ENCODE assay signal across 16 cellular contexts in the genomic region with DNA sequence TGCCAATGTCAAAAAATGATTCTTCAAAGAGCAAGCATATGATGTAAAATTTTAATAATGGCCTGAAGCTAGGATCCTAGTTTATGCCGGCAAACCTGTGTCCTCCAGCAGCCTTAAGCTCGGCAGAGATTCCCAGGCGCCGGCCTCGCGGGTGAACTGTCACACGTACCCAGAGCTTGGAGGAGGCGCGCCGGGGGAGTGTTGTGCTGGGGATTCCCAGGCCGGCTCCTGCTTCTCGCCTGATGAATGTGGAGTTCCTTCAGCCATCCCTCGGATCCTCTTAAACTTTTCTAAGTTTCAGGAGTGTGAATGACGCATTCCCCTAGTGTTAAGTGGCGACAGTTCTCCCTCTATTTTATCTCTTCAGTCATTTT. TPM values are rescaled to one million over a fixed set of nuclear protein-coding genes. Genes with fewer than 3 reads are reported as not detected.
DNase-seq lines count a peak whose midpoint lies in the region; TF ChIP-seq lines count a peak whose summit lies in the region.
"Had no signal": no experiment of that assay in that cellular context is flagged by ENCODE, and none has a peak within 500 bp of the region (broad histone marks: within the 10 kb centered on the region; RNA-seq: fewer than 3 reads in every experiment).

No MANE protein-coding gene starts in this region.

- no peaks in the 10 kb centered on the region for H3K36me3 Mint-ChIP-seq in activated T-cell treated with anti-CD3 and anti-CD28 coated beads, Interleukin-2, amount 50 U/mL, for 24 hours (ENCODE audit: low read depth)
- H3K36me3 Mint-ChIP-seq in endothelial cell (ENCODE audit: low read depth, unreplicated experiment) (no peaks in the 10 kb centered on the region), osteocyte (ENCODE audit: unreplicated experiment) (no peaks in the 10 kb centered on the region), Caco-2 (ENCODE audit: insufficient read depth, unreplicated experiment) (no peaks in the 10 kb centered on the region)

- H3K4me3 Mint-ChIP-seq in activated T-cell treated with anti-CD3 and anti-CD28 coated beads, Interleukin-2, amount 50 U/mL, for 24 hours: peak overlapping the region; percentile 49
- peak overlapping the region; percentile 80 for H3K4me3 Mint-ChIP-seq in endothelial cell (ENCODE audit: unreplicated experiment)
- H3K4me3 Mint-ChIP-seq in osteocyte (ENCODE audit: unreplicated experiment): no peak overlapping the region
- H3K4me3 Mint-ChIP-seq in Caco-2 (ENCODE audit: unreplicated experiment): no peak overlapping the region

- BruUV-seq in Caco-2 (replicated peaks; lab: Mats Ljungman, UMichigan): no TSS peak

- H3K27ac ChIP-seq in HUES48 (ENCODE audit: low read depth, low read length): no peak overlapping the region
- H3K27ac ChIP-seq in spleen: no peak overlapping the region
- H3K27ac ChIP-seq: adrenal gland, right lobe of liver had no signal

- H3K9me3 ChIP-seq in HUES48 (ENCODE audit: control insufficient read depth, insufficient read depth, low read length) (no peaks in the 10 kb centered on the region), Caco-2 (no peaks in the 10 kb centered on the region), spleen (peaks cover 0 to 4% (median 0%) of the 10 kb centered on the region in 8 donors)
- H3K9me3 ChIP-seq: adrenal gland, right lobe of liver had no signal

- peaks cover 11% of the 10 kb centered on the region for H3K4me1 Mint-ChIP-seq in activated T-cell treated with anti-CD3 and anti-CD28 coated beads, Interleukin-2, amount 50 U/mL, for 24 hours (ENCODE audit: low read depth)
- H3K4me1 Mint-ChIP-seq in endothelial cell (ENCODE audit: unreplicated experiment) (peaks cover 3% of the 10 kb centered on the region), osteocyte (ENCODE audit: unreplicated experiment) (peaks cover 8% of the 10 kb centered on the region), Caco-2 (ENCODE audit: low read depth, unreplicated experiment) (no peaks in the 10 kb centered on the region)

- H3K4me3 ChIP-seq in HUES48 (ENCODE audit: low read depth, low read length) (peak overlapping the region; percentile 52), Caco-2 (ENCODE audit: low read depth, low read length) (no peak overlapping the region), spleen (peak overlapping the region in 1 of 8 donors; percentile 72)

- POLR2A ChIA-PET in Caco-2 (lab: Charles Lee): no interaction called here

- CTCF ChIA-PET in Caco-2 (lab: Charles Lee): interaction anchor here (0.7 kb wide), 1 partner anchor 221 kb away, joined by 7 read pairs; no protein-coding TSS in a partner anchor

- H3K9ac ChIP-seq in HUES48 (ENCODE audit: low read depth, low read length): no peak overlapping the region

- H3K27me3 Mint-ChIP-seq in activated T-cell treated with anti-CD3 and anti-CD28 coated beads, Interleukin-2, amount 50 U/mL, for 24 hours: peaks cover 72% of the 10 kb centered on the region
- H3K27me3 Mint-ChIP-seq in endothelial cell (ENCODE audit: unreplicated experiment): peaks cover 20% of the 10 kb centered on the region
- H3K27me3 Mint-ChIP-seq in osteocyte (ENCODE audit: unreplicated experiment): peaks cover 47% of the 10 kb centered on the region
- no peaks in the 10 kb centered on the region for H3K27me3 Mint-ChIP-seq in Caco-2 (ENCODE audit: insufficient read depth, unreplicated experiment)

- no peak for DNase-seq in activated T-cell treated with anti-CD3 and anti-CD28 coated beads, Interleukin-2, amount 50 U/mL, for 24 hours
- no peak for DNase-seq in activated T-cell treated with anti-CD3 and anti-CD28 coated beads, Interleukin-2, amount 50 U/mL, for 48 hours
- DNase-seq in endothelial cell (ENCODE audit: low spot score) (no peak), osteocyte (ENCODE audit: extremely low spot score, unreplicated experiment) (peak; percentile 54), Caco-2 (no peak), spleen (no peak)
- no peak for DNase-seq in activated effector memory CD4-positive, alpha-beta T cell treated with Interleukin-2 at 50 U/mL for 16 hours
- DNase-seq: activated CD4-positive, CD25-positive, alpha-beta regulatory T cell; effector CD4-positive, alpha-beta T cell; MV-4-11; NCI-H446 had no signal

- WGBS in spleen, 5 donors: 10 to 15% (median 11%) methylated on average over 15 of the region's 15 CpGs

- no peak overlapping the region for H3K27ac Mint-ChIP-seq in activated T-cell treated with anti-CD3 and anti-CD28 coated beads, Interleukin-2, amount 50 U/mL, for 24 hours
- no peak overlapping the region for H3K27ac Mint-ChIP-seq in endothelial cell (ENCODE audit: unreplicated experiment)
- no peak overlapping the region for H3K27ac Mint-ChIP-seq in osteocyte (ENCODE audit: unreplicated experiment)
- H3K27ac Mint-ChIP-seq in Caco-2 (ENCODE audit: unreplicated experiment): no peak overlapping the region

- H3K36me3 ChIP-seq in HUES48 (ENCODE audit: control insufficient read depth, insufficient read depth, low read length) (no peaks in the 10 kb centered on the region), Caco-2 (ENCODE audit: control insufficient read depth, insufficient read depth, low read length) (no peaks in the 10 kb centered on the region), spleen (no peaks in the 10 kb centered on the region)
- H3K36me3 ChIP-seq: adrenal gland, right lobe of liver had no signal

- TF ChIP-seq POLR2A in spleen (IDR thresholded peaks at IDR 0.05): no peak

- H3K27me3 ChIP-seq in HUES48 (ENCODE audit: control insufficient read depth, insufficient read depth, low read length) (peaks cover 69% of the 10 kb centered on the region), Caco-2 (replicated peaks; ENCODE audit: control insufficient read depth, insufficient read depth, low read length) (no peaks in the 10 kb centered on the region), spleen (replicated peaks in 1 of 7) (peaks cover 6 to 89% (median 53%) of the 10 kb centered on the region in 7 donors)

- no peaks in the 10 kb centered on the region for H3K9me3 Mint-ChIP-seq in activated T-cell treated with anti-CD3 and anti-CD28 coated beads, Interleukin-2, amount 50 U/mL, for 24 hours
- H3K9me3 Mint-ChIP-seq in endothelial cell (ENCODE audit: unreplicated experiment) (no peaks in the 10 kb centered on the region), osteocyte (ENCODE audit: unreplicated experiment) (peaks cover 7% of the 10 kb centered on the region), Caco-2 (ENCODE audit: unreplicated experiment) (peaks cover 4% of the 10 kb centered on the region)

- H3K4me1 ChIP-seq in HUES48 (ENCODE audit: control insufficient read depth, insufficient read depth, low read length) (peaks cover 20% of the 10 kb centered on the region), Caco-2 (no peaks in the 10 kb centered on the region), spleen (peaks cover 8 to 41% (median 26%) of the 10 kb centered on the region in 6 donors)
- H3K4me1 ChIP-seq: adrenal gland had no signal

- TF ChIP-seq CTCF in endothelial cell (IDR thresholded peaks at IDR 0.05; ENCODE audit: unreplicated experiment) (no peak), osteocyte (IDR thresholded peaks at IDR 0.05) (no peak), Caco-2 (IDR thresholded peaks at IDR 0.05; ENCODE audit: insufficient read depth in 1 of 2, low read depth in 1 of 2, low read length in 1 of 2, severe bottlenecking in 1 of 2, unreplicated experiment in 1 of 2) (no peak), spleen (IDR thresholded peaks at IDR 0.05 in 8 of 11, conservative IDR thresholded peaks at IDR 0.05 in 3 of 11) (no peak)

- intact Hi-C loops in Caco-2 (cut with micrococcal nuclease; ENCODE audit: unreplicated experiment): no loop called here
- intact Hi-C loops in spleen (cut with DNase I; ENCODE audit: low total_unique reads): no loop called here

RNA-seq across cellular contexts. Expression of a gene that starts 19.1 kb away (rescaled TPM):
- total RNA-seq in endothelial cell (ENCODE audit: unreplicated experiment) (6.6 TPM), osteocyte (19.9 and 21.4 TPM in 2 replicates), Caco-2 (2022) (0.86 and 0.88 TPM in 2 replicates), spleen (under 1 TPM in 5 of 7 donors, not detected in 2; 0.17 to 0.43 (median 0.23) TPM)
- under 1 TPM; 0.07 to 0.38 (median 0.14) TPM for polyA plus RNA-seq in spleen

RNA-seq across cellular contexts. Expression of a gene that starts 36.7 kb away (rescaled TPM):
- total RNA-seq in endothelial cell (ENCODE audit: unreplicated experiment) (14.5 TPM), osteocyte (not detected in 2 replicates), Caco-2 (2022) (not detected in 2 replicates), spleen (100 to 1,000 TPM in 1 of 7 donors, 10 to 100 TPM in 6; 46.1 to 110 (median 79.1) TPM)
- polyA plus RNA-seq in spleen: 10 to 100 TPM in 2 of 3 donors, 1 to 10 TPM in 1; 8.5 to 18.2 (median 12.3) TPM
- total RNA-seq: glomerular endothelial cell, lung microvascular endothelial cell had no signal

Comparison
In these comparisons a context has a peak if more than half of its experiments do, and no peak if none do; other contexts are left out.
1. H3K4me3 Mint-ChIP-seq: peak in activated T-cell treated with anti-CD3 and anti-CD28 coated beads, Interleukin-2, amount 50 U/mL, for 24 hours (single experiment) and endothelial cell (single experiment); none in osteocyte (single experiment) and Caco-2 (single experiment).
2. RNA of a gene that starts 36.7 kb away (total RNA-seq): 46.1 to 110 TPM in spleen and 14.5 TPM in endothelial cell (single experiment); not detected in osteocyte and not detected in Caco-2; every median in the first group is over 10 times any median in the second.